In the genomic region with DNA sequence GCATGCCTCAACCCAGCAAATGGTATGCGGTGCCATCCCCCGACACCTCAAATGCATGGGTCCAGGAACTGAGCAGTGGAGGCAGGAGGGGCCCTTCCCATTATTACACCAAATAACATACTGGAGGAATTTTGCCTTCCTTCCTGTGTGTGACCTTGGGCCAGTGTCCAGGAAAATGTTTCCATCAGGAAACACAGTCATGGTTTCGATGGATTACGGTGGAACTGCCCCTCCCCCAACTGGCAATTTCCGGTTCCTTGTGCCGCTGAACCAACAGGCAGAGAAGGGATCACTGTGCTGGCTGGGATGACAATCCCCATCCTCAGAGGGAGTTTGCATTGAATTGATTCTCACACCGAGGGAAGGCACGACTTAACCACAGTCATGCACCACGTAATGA, we compare ENCODE assay signal across 1 cellular context.
TF ChIP-seq lines count a peak whose summit lies in the region.

No MANE protein-coding gene starts in this region.

TF ChIP-seq in Ishikawa, 13 proteins besides CTCF, POLR2A, EP300 and RAD21 (continued from another document):
- TF ChIP-seq, protein P1, sequence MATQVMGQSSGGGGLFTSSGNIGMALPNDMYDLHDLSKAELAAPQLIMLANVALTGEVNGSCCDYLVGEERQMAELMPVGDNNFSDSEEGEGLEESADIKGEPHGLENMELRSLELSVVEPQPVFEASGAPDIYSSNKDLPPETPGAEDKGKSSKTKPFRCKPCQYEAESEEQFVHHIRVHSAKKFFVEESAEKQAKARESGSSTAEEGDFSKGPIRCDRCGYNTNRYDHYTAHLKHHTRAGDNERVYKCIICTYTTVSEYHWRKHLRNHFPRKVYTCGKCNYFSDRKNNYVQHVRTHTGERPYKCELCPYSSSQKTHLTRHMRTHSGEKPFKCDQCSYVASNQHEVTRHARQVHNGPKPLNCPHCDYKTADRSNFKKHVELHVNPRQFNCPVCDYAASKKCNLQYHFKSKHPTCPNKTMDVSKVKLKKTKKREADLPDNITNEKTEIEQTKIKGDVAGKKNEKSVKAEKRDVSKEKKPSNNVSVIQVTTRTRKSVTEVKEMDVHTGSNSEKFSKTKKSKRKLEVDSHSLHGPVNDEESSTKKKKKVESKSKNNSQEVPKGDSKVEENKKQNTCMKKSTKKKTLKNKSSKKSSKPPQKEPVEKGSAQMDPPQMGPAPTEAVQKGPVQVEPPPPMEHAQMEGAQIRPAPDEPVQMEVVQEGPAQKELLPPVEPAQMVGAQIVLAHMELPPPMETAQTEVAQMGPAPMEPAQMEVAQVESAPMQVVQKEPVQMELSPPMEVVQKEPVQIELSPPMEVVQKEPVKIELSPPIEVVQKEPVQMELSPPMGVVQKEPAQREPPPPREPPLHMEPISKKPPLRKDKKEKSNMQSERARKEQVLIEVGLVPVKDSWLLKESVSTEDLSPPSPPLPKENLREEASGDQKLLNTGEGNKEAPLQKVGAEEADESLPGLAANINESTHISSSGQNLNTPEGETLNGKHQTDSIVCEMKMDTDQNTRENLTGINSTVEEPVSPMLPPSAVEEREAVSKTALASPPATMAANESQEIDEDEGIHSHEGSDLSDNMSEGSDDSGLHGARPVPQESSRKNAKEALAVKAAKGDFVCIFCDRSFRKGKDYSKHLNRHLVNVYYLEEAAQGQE (IDR thresholded peaks at IDR 0.05; ENCODE audit: low read depth) = no peak
- no peak for TF ChIP-seq TCF12 (IDR thresholded peaks at IDR 0.05; ENCODE audit: low read depth)
- TF ChIP-seq NFIC (IDR thresholded peaks at IDR 0.05) = no peak
- TF ChIP-seq CEBPB (IDR thresholded peaks at IDR 0.05) = no peak
- TF ChIP-seq TEAD4 (IDR thresholded peaks at IDR 0.05) = no peak
- TF ChIP-seq USF1 (IDR thresholded peaks at IDR 0.05) = no peak
- no peak for TF ChIP-seq TAF1 (IDR thresholded peaks at IDR 0.05; ENCODE audit: low read depth)
